1 cellular context compared by ENCODE assay signal in the genomic region with DNA sequence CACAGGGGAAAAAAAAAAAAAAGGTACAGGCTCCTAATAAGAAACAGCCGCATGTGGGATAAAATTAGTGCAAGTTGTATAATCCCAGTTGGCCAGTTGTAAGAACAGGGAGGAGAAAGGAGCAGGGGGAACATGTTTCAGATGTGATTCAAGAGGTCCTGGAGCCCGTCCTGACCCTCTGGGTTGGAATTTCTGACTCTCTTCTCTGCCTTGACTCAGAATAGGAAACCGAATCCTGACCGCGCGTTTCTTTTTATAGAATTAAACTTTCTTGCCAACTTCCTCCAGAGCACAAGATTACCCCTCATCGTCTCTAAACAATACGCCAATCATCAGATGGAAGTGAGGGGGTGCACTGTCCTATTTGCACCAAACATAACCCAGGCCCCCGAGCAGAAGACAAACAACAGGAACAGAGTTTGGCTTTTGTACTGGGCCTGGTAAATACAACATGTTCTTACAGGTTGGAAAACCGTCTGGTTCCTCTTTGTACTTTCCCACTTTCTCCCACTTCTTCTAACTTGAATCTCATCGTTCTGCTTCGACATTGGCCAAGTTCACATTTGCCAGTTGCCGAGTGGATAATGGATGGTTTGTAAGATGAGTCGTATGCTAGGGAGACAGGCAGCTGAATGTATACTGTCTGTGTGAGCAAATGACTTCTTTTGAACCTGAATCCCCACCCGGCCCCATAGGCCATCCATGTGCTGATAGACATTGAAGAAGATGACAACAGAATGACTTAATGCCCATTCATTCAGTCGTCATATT.
TF ChIP-seq lines count a peak whose summit lies in the region.

No MANE protein-coding gene starts in this region.

TF ChIP-seq in IMR-90, 13 proteins besides CTCF, POLR2A, EP300 and RAD21 (continued from another document):
- TF ChIP-seq ELK1 (IDR thresholded peaks at IDR 0.05; ENCODE audit: borderline replicate concordance, low read depth, low read length) (no peak), MAFK (IDR thresholded peaks at IDR 0.05; ENCODE audit: low read depth, low read length) (no peak), MAZ (IDR thresholded peaks at IDR 0.05; ENCODE audit: borderline replicate concordance, low read depth, low read length) (0 out of 2 replicates have a peak, but pooled peaks have one; percentile 36), NFE2L2 (IDR thresholded peaks at IDR 0.05; ENCODE audit: low read depth, low read length) (no peak), RCOR1 (IDR thresholded peaks at IDR 0.05; ENCODE audit: insufficient replicate concordance, low read length) (no peak), RFX5 (IDR thresholded peaks at IDR 0.05; ENCODE audit: low read depth, low read length) (peak; percentile 66; the same call in 1 of the 2 replicates), MXI1 (IDR thresholded peaks at IDR 0.05; ENCODE audit: borderline replicate concordance, low read depth, low read length) (no peak)
